ENCODE assay signal across 10 cellular contexts in the genomic region with DNA sequence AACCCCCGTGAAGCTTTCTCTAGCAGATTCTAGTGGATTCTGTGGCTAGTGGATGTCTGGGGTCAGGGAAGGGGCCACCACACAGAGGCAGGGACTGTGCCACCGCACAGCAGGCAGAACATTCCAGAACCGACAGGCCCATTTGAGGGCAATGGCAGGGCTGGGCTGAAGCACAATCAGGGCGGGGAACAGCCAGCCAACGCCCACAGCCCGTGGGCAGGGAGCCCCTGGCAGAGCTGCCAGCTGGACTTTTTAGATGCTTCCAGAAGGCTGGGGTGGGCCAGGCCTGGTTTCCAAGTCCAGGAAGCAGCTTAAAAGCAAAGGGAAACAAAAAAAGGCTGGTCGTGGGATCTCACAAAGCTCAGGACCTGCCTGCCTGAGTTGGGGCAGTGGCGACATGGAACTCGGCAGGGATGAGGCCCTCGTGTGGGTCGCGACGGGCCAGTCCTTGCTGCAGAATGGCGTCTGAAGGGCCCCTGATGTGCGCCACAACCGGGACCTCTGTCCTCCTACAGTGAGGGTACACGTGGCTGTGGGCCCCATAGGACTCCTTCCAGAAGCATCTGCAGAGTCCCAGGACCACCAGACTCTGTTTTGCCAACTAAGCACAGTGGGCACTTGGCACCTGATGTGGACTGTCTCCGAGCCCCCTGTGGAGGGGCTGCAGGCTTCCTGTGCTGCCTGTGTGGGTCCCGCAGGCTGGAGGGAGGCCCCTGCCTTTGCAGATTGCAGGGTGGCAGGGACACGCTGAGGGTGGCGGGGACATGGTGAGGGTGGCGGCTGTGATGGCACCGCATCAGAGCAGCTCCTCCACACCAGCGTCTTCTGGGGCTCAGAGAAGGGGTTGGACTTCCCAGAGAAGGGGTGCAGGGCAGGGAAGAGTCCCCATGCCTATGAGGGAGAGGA. TPM values are rescaled to one million over a fixed set of nuclear protein-coding genes. Genes with fewer than 3 reads are reported as not detected.
DNase-seq lines count a peak whose midpoint lies in the region; ATAC-seq and TF ChIP-seq lines count a peak whose summit lies in the region.
"Had no signal": no experiment of that assay in that cellular context is flagged by ENCODE, and none has a peak within 500 bp of the region (broad histone marks: within the 10 kb centered on the region; RNA-seq: fewer than 3 reads in every experiment).

No MANE protein-coding gene starts in this region.

- TF ChIP-seq POLR2A in heart left ventricle (IDR thresholded peaks at IDR 0.05), result no peak
- TF ChIP-seq POLR2A in transverse colon (IDR thresholded peaks at IDR 0.05), result no peak

- intact Hi-C loops in heart left ventricle (cut with DNase I), result no loop called here
- intact Hi-C loops in transverse colon (cut with DNase I; ENCODE audit: low total_unique reads), result no loop called here

- TF ChIP-seq EP300 in transverse colon (IDR thresholded peaks at IDR 0.05; ENCODE audit: low read depth), result no peak

- H3K4me1 ChIP-seq in heart left ventricle (peaks cover 2 to 52% (median 35%) of the 10 kb centered on the region in 12 donors), transverse colon (peaks cover 15 to 40% (median 24%) of the 10 kb centered on the region in 4 donors)

- no peaks in the 10 kb centered on the region for H3K9me3 ChIP-seq in heart left ventricle
- no peaks in the 10 kb centered on the region for H3K9me3 ChIP-seq in transverse colon

- H3K27me3 ChIP-seq in heart left ventricle (no peaks in the 10 kb centered on the region), transverse colon (no peaks in the 10 kb centered on the region)

- WGBS in heart left ventricle, 4 donors, result 67 to 74% (median 71%) methylated on average over 22 to 24 of the region's 24 CpGs
- 69% methylated on average over 19 of the region's 24 CpGs; no CpG with 5 or more reads in 1 of the 2 donors for WGBS in transverse colon (ENCODE audit: low coverage in 1 of 2), 2 donors

- peak; percentile 36 for DNase-seq in astrocyte of the hippocampus (ENCODE audit: low read depth, low spot score)
- DNase-seq in heart left ventricle, result no peak
- no peak for DNase-seq in omental fat pad (ENCODE audit: low spot score)
- peak; percentile 33 for DNase-seq in transverse colon
- DNase-seq in activated CD4-positive, CD25-positive, alpha-beta regulatory T cell treated with anti-CD3 and anti-CD28 coated beads, Interleukin-2, amount 50 U/mL, for 72 hours, result no peak
- no peak for DNase-seq in SHP77 (lab: John Stamatoyannopoulos, UW)
- no peak for DNase-seq in middle frontal gyrus (ENCODE audit: extremely low spot score, low spot score)
- DNase-seq in UCSD-AML1 (lab: John Stamatoyannopoulos, UW; ENCODE audit: unreplicated experiment), result no peak
- DNase-seq: stimulated activated naive CD8-positive, alpha-beta T cell treated with anti-CD3 and anti-CD28 coated beads, Interleukin-15, amount 100 ng/mL, for 72 hours; T-helper 17 cell had no signal

- ATAC-seq in heart left ventricle (peak; percentile 13 to 47 (median 38)), omental fat pad (ENCODE audit: low FRiP score) (peak; percentile 3)
- ATAC-seq: T-helper 17 cell had no signal

- H3K27ac ChIP-seq in heart left ventricle (peak overlapping the region in 10 of 12 donors; percentile 27 to 81 (median 64)), transverse colon (peak overlapping the region; percentile 60 to 79 (median 62))

- TF ChIP-seq CTCF in heart left ventricle (IDR thresholded peaks at IDR 0.05), result no peak
- TF ChIP-seq CTCF in omental fat pad (IDR thresholded peaks at IDR 0.05), result no peak
- no peak for TF ChIP-seq CTCF in transverse colon (IDR thresholded peaks at IDR 0.05)

- in situ Hi-C loops in transverse colon (cut with MboI; ENCODE audit: low pct_ligation_motif_present in 1 of 4, low pct_unique_long_range_greater_than_20kb in 1 of 4, low sequenced_read_pairs in 3 of 4), result no loop called here

- peaks cover 0 to 20% (median 9%) of the 10 kb centered on the region in 9 donors for H3K36me3 ChIP-seq in heart left ventricle
- peaks cover 0 to 7% (median 0%) of the 10 kb centered on the region in 4 donors for H3K36me3 ChIP-seq in transverse colon

- H3K4me3 ChIP-seq in heart left ventricle (no peak overlapping the region), transverse colon (no peak overlapping the region)

RNA-seq across cellular contexts. Expression of gene ZFYVE21, which starts 7.8 kb away (rescaled TPM):
- 10 to 100 TPM; 44.1 to 79.4 (median 52.5) TPM for total RNA-seq in heart left ventricle
- 10 to 100 TPM; 48.8 to 86.1 TPM for polyA plus RNA-seq in heart left ventricle
- total RNA-seq in omental fat pad, result 100 to 1,000 TPM in 2 of 4 donors, 10 to 100 TPM in 2; 66.1 to 145 (median 97.1) TPM
- total RNA-seq in transverse colon, result 100 to 1,000 TPM in 2 of 4 donors, 10 to 100 TPM in 2; 90.2 to 214 (median 137) TPM

RNA-seq across cellular contexts. Expression of gene XRCC3, which starts 8.2 kb away (rescaled TPM):
- total RNA-seq in heart left ventricle (1 to 10 TPM; 1.9 to 8.7 (median 3.1) TPM), omental fat pad (1 to 10 TPM; 2.7 to 8.2 (median 4.0) TPM), transverse colon (10 to 100 TPM in 2 of 4 donors, 1 to 10 TPM in 2; 7.8 to 47.6 (median 23.8) TPM)
- polyA plus RNA-seq in heart left ventricle, result 1 to 10 TPM; 1.9 to 2.6 TPM

Comparison
In these comparisons a context has a peak if more than half of its experiments do, and no peak if none do; other contexts are left out.
1. DNase-seq: peak in astrocyte of the hippocampus (single experiment) and transverse colon (single experiment); none in heart left ventricle (0 of 5), omental fat pad (single experiment), activated CD4-positive, CD25-positive, alpha-beta regulatory T cell treated with anti-CD3 and anti-CD28 coated beads, Interleukin-2, amount 50 U/mL, for 72 hours (single experiment), SHP77 (0 of 2), middle frontal gyrus (single experiment) and UCSD-AML1 (single experiment).